In the genomic region with DNA sequence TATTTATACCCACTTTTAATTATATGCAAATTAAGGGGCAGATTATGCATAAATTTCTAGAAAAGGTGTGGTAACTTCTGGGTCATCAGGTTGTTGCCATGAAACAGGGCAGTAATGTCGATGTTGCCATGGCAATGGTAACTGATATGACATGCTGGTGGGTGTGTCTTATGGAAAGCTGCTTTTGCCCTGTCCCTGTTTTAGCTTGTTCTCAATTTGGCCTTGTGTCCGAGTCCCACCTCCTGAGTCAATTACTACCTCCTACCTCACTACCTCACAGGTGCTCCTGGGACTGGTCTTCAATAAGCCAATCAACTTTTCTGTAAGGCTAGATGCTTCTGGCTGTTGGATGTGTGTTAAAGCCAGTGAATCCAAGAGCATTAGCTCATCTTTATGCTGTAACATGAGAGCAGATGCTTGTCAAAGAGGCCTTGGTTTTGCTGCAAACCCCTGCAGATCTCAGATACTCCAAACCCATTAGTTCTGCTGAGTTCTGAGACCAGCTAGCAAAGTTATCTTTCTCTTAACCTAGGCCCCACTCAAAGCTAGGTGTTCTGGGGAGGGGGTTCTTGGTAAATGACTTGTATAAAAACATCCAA, we compare ENCODE assay signal across 21 cellular contexts.
A peak's percentile ranks its signal among the peaks of the same experiment; 100 is the strongest.
DNase-seq lines count a peak whose midpoint lies in the region; FAIRE-seq and TF ChIP-seq lines count a peak whose summit lies in the region.
"Had no signal": no experiment of that assay in that cellular context is flagged by ENCODE, and none has a peak within 500 bp of the region (broad histone marks: within the 10 kb centered on the region; RNA-seq: fewer than 3 reads in every experiment).

No MANE protein-coding gene starts in this region.

- H3K4ac ChIP-seq in mesenchymal stem cell (ENCODE audit: low read depth in 1 of 2, low read length in 2 of 2) = no peak overlapping the region

- peak overlapping the region; percentile 36 for H3K4me3 Mint-ChIP-seq in glutamatergic neuron (ENCODE audit: unreplicated experiment)
- H3K4me3 Mint-ChIP-seq: activated CD4-positive, alpha-beta T cell treated with anti-CD3 and anti-CD28 coated beads, Interleukin-2, amount 10 ng/mL, durations not matched to agents 7 days and 5 days; stimulated activated effector memory CD8-positive, alpha-beta T cell treated with anti-CD3 and anti-CD28 coated beads, Interleukin-12 subunit alpha, Interleukin-12 subunit beta, amount 100 ng/mL, for 72 hours had no signal

- H3K36me3 ChIP-seq in SJCRH30 (no peaks in the 10 kb centered on the region), mesenchymal stem cell (ENCODE audit: control insufficient read depth in 1 of 2, insufficient read depth in 2 of 2, low read depth in 1 of 2, low read length in 2 of 2) (no peaks in the 10 kb centered on the region)
- H3K36me3 ChIP-seq: ascending aorta, Peyer's patch, thoracic aorta had no signal

- no peaks in the 10 kb centered on the region for H3K9me3 ChIP-seq in SJCRH30 (replicated peaks)
- H3K9me3 ChIP-seq in mesenchymal stem cell (ENCODE audit: control insufficient read depth, low read length) = no peaks in the 10 kb centered on the region
- H3K9me3 ChIP-seq: ascending aorta, Peyer's patch, thoracic aorta had no signal

- FAIRE-seq in HTR-8/SVneo (lab: Jason Lieb, UNC) = peak; percentile 97
- FAIRE-seq: TTC549 had no signal

- no peak overlapping the region for H3K18ac ChIP-seq in mesenchymal stem cell (ENCODE audit: low read depth in 1 of 2, low read length in 2 of 2)

- H3K79me1 ChIP-seq in mesenchymal stem cell (replicated peaks; ENCODE audit: low read length, poor library complexity, severe bottlenecking) = no peaks in the 10 kb centered on the region

- H2BK15ac ChIP-seq in mesenchymal stem cell (ENCODE audit: low read depth, poor library complexity, severe bottlenecking) = no peak overlapping the region

- peaks cover 5% of the 10 kb centered on the region for H3K4me1 Mint-ChIP-seq in glutamatergic neuron (ENCODE audit: low read depth, unreplicated experiment)
- H3K4me1 Mint-ChIP-seq: activated CD4-positive, alpha-beta T cell treated with anti-CD3 and anti-CD28 coated beads, Interleukin-2, amount 10 ng/mL, durations not matched to agents 7 days and 5 days; stimulated activated effector memory CD8-positive, alpha-beta T cell treated with anti-CD3 and anti-CD28 coated beads, Interleukin-12 subunit alpha, Interleukin-12 subunit beta, amount 100 ng/mL, for 72 hours had no signal

- H3K4me3 ChIP-seq in SJCRH30 (no peak overlapping the region), mesenchymal stem cell (ENCODE audit: insufficient read depth in 1 of 2, low read depth in 1 of 2, low read length in 2 of 2) (no peak overlapping the region)
- H3K4me3 ChIP-seq: ascending aorta, Peyer's patch, thoracic aorta had no signal

- peaks cover 1% of the 10 kb centered on the region for H3K9me3 Mint-ChIP-seq in glutamatergic neuron (ENCODE audit: unreplicated experiment)
- H3K9me3 Mint-ChIP-seq: stimulated activated effector memory CD8-positive, alpha-beta T cell treated with anti-CD3 and anti-CD28 coated beads, Interleukin-12 subunit alpha, Interleukin-12 subunit beta, amount 100 ng/mL, for 72 hours had no signal

- no peak overlapping the region for H3K27ac ChIP-seq in SJCRH30
- H3K27ac ChIP-seq in mesenchymal stem cell (ENCODE audit: low read length, poor library complexity, severe bottlenecking) = no peak overlapping the region
- H3K27ac ChIP-seq: ascending aorta, Peyer's patch, thoracic aorta had no signal

- no peak overlapping the region for H3K23ac ChIP-seq in mesenchymal stem cell (ENCODE audit: low read length in 2 of 2)

- no peak overlapping the region for H2BK12ac ChIP-seq in mesenchymal stem cell (ENCODE audit: low read length in 2 of 2)

- WGBS in mesenchymal stem cell = 86% methylated on average over 1 of the region's 2 CpGs

- no peak overlapping the region for H2AFZ ChIP-seq in mesenchymal stem cell (ENCODE audit: low read depth, low read length)

- no peak overlapping the region for H2AK5ac ChIP-seq in mesenchymal stem cell (ENCODE audit: low read length, severe bottlenecking)

- H3K9ac ChIP-seq in mesenchymal stem cell (ENCODE audit: low read length) = no peak overlapping the region

- H3K27ac Mint-ChIP-seq in glutamatergic neuron (ENCODE audit: unreplicated experiment) = peak overlapping the region; percentile 79
- H3K27ac Mint-ChIP-seq: activated CD4-positive, alpha-beta T cell treated with anti-CD3 and anti-CD28 coated beads, Interleukin-2, amount 10 ng/mL, durations not matched to agents 7 days and 5 days; stimulated activated effector memory CD8-positive, alpha-beta T cell treated with anti-CD3 and anti-CD28 coated beads, Interleukin-12 subunit alpha, Interleukin-12 subunit beta, amount 100 ng/mL, for 72 hours had no signal

- no peak for TF ChIP-seq CTCF in glutamatergic neuron (IDR thresholded peaks at IDR 0.05; ENCODE audit: partially characterized antibody, unreplicated experiment)

- no peak overlapping the region for H3K14ac ChIP-seq in mesenchymal stem cell (ENCODE audit: low read length in 2 of 2)

- DNase-seq in HTR-8/SVneo (ENCODE audit: insufficient read length, low spot score) (no peak), NCI-H2029 treated with DMSO at 0.1 percent for 48 hours (lab: John Stamatoyannopoulos, UW) (peak; percentile 43), SJCRH30 (peak; percentile 13 to 57), glutamatergic neuron (no peak), mesenchymal stem cell (no peak), NCI-H1694 treated with DMSO at 0.1 percent for 48 hours (lab: John Stamatoyannopoulos, UW) (no peak), GF-D8 (lab: John Stamatoyannopoulos, UW) (no peak)
- no peak for DNase-seq in activated CD8-positive, alpha-beta memory T cell treated with anti-CD3 and anti-CD28 coated beads, Interleukin-2, amount 50 U/mL, for 4 hours
- DNase-seq: activated CD4-positive, alpha-beta T cell treated with anti-CD3 and anti-CD28 coated beads, Interleukin-2, amount 10 ng/mL, durations not matched to agents 7 days and 5 days; activated naive CD4-positive, alpha-beta T cell treated with Interleukin-2 at 50 U/mL for 16 hours; cerebellar nuclear complex; effector memory CD4-positive, alpha-beta T cell; hippocampal formation; midbrain; NCI-H1105 treated with DMSO at 0.1 percent for 48 hours; NCI-H774; Peyer's patch had no signal

- H4K91ac ChIP-seq in mesenchymal stem cell (ENCODE audit: low read length) = no peak overlapping the region

- no peaks in the 10 kb centered on the region for H3K36me3 Mint-ChIP-seq in glutamatergic neuron (ENCODE audit: unreplicated experiment)
- H3K36me3 Mint-ChIP-seq: stimulated activated effector memory CD8-positive, alpha-beta T cell treated with anti-CD3 and anti-CD28 coated beads, Interleukin-12 subunit alpha, Interleukin-12 subunit beta, amount 100 ng/mL, for 72 hours had no signal

- H3K27me3 ChIP-seq in SJCRH30 = no peaks in the 10 kb centered on the region
- peaks cover 8 to 11% of the 10 kb centered on the region in 2 experiments for H3K27me3 ChIP-seq in mesenchymal stem cell (ENCODE audit: control insufficient read depth in 1 of 2, insufficient read depth in 1 of 2, low read length in 2 of 2)
- H3K27me3 ChIP-seq: ascending aorta, Peyer's patch had no signal

- no peak overlapping the region for H4K8ac ChIP-seq in mesenchymal stem cell (ENCODE audit: low read length)

- no peak overlapping the region for H2BK5ac ChIP-seq in mesenchymal stem cell (ENCODE audit: low read depth, low read length, poor library complexity, severe bottlenecking)

- H2BK120ac ChIP-seq in mesenchymal stem cell (ENCODE audit: low read depth, low read length) = no peak overlapping the region

- H3K4me1 ChIP-seq in SJCRH30 (peaks cover 17% of the 10 kb centered on the region), mesenchymal stem cell (ENCODE audit: control insufficient read depth, insufficient read depth, low read depth, low read length) (no peaks in the 10 kb centered on the region)
- H3K4me1 ChIP-seq: ascending aorta, Peyer's patch had no signal

- H3K27me3 Mint-ChIP-seq in glutamatergic neuron (ENCODE audit: unreplicated experiment) = no peaks in the 10 kb centered on the region

- no peak overlapping the region for H3K4me2 ChIP-seq in mesenchymal stem cell (ENCODE audit: low read length, poor library complexity, severe bottlenecking)

Comparison
In these comparisons a context has a peak if more than half of its experiments do, and no peak if none do; other contexts are left out.
1. DNase-seq: peak in NCI-H2029 treated with DMSO at 0.1 percent for 48 hours (single experiment) and SJCRH30 (2 of 2); none in HTR-8/SVneo (single experiment), glutamatergic neuron (single experiment), mesenchymal stem cell (single experiment), NCI-H1694 treated with DMSO at 0.1 percent for 48 hours (single experiment), activated CD8-positive, alpha-beta memory T cell treated with anti-CD3 and anti-CD28 coated beads, Interleukin-2, amount 50 U/mL, for 4 hours (single experiment) and GF-D8 (single experiment).